ENCODE assay signal across 1 cellular context in the genomic region with DNA sequence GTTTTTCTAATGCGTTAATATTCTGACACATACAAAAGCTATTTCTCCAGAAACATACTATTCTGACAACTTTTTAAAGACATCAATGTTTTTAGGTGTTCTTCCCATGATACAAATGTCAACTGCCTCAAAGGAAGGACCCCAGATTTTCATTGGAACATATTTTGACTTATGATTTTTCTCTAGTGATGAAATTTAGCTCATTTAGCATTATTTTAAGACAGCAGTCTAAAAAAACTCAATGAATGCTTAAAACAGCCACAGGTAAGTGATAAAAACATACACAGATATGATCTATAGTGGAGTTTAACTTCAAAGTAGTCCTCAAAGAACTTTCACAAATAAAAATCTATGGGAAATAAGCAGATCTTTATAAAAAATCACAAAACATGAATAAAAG.
A peak's percentile ranks its signal among the peaks of the same experiment; 100 is the strongest.
TF ChIP-seq lines count a peak whose summit lies in the region.

No MANE protein-coding gene starts in this region.

TF ChIP-seq in K562, 482 proteins besides CTCF, POLR2A, EP300 and RAD21 (continued from another document):
- TF ChIP-seq NONO (IDR thresholded peaks at IDR 0.05; ENCODE audit: low read depth in 2 of 2, low read length in 1 of 2) (0 out of 4 replicates have a peak, but pooled peaks of 1 of the 2 experiments have one; percentile 19), ZNF75A (CRISPR knock-in tag; IDR thresholded peaks at IDR 0.05) (no peak)
